16 cellular contexts compared by ENCODE assay signal in genomic region chr1:65581120-65581519, GRCh38.
A peak's percentile ranks its signal among the peaks of the same experiment; 100 is the strongest.
DNase-seq lines count a peak whose midpoint lies in the region; ATAC-seq and TF ChIP-seq lines count a peak whose summit lies in the region.
"Had no signal": no experiment of that assay in that cellular context is flagged by ENCODE, and none has a peak within 500 bp of the region (broad histone marks: within the 10 kb centered on the region; RNA-seq: fewer than 3 reads in every experiment).

No MANE protein-coding gene starts in this region.

- H3K4me1 Mint-ChIP-seq in stimulated activated memory B cell treated with anti-CD40 and anti-IgM and Interleukin-4, amounts not matched to agents 10 μg/mL and 1 μg/mL and 100 μg/mL, for 72 hours: no peaks in the 10 kb centered on the region
- H3K4me1 Mint-ChIP-seq: T-helper 17 cell had no signal

- no peaks in the 10 kb centered on the region for H3K27me3 ChIP-seq in AG04450 (ENCODE audit: control insufficient read depth, insufficient read depth, low read length)
- no peaks in the 10 kb centered on the region for H3K27me3 ChIP-seq in H7 (ENCODE audit: control insufficient read depth, insufficient read depth, low read length)
- H3K27me3 ChIP-seq in brain microvascular endothelial cell (replicated peaks): no peaks in the 10 kb centered on the region

- DNase-seq in AG04450 (ENCODE audit: low read depth, low spot score): no peak
- peak; percentile 2 for DNase-seq in H7
- no peak for DNase-seq in brain microvascular endothelial cell
- DNase-seq in iris pigment epithelial cell (ENCODE audit: low read depth): peak; percentile 23
- no peak for DNase-seq in activated T-cell treated with anti-CD3 and anti-CD28 coated beads, Interleukin-2, amount 50 U/mL, for 48 hours
- DNase-seq: activated CD4-positive, alpha-beta T cell treated with anti-CD3 and anti-CD28 coated beads for 4 hours; activated T-cell treated with anti-CD3 and anti-CD28 coated beads, Interleukin-2, amount 50 U/mL, for 4 hours; amygdala; DMS79 treated with DMSO at 0.1 percent for 48 hours; NCI-H1092; NCI-H345; stimulated activated CD8-positive, alpha-beta memory T cell treated with anti-CD3 and anti-CD28 coated beads, Interleukin-4, amount 100 ng/mL, for 48 hours; T-helper 17 cell had no signal

- CTCF ChIA-PET in AG04450 (lab: Charles Lee): no interaction called here

- H3K4me3 Mint-ChIP-seq in stimulated activated memory B cell treated with anti-CD40 and anti-IgM and Interleukin-4, amounts not matched to agents 10 μg/mL and 1 μg/mL and 100 μg/mL, for 72 hours: no peak overlapping the region
- H3K4me3 Mint-ChIP-seq: activated T-cell treated with anti-CD3 and anti-CD28 coated beads, Interleukin-2, amount 50 U/mL, for 4 hours; T-helper 17 cell had no signal

- H3K27ac Mint-ChIP-seq in stimulated activated memory B cell treated with anti-CD40 and anti-IgM and Interleukin-4, amounts not matched to agents 10 μg/mL and 1 μg/mL and 100 μg/mL, for 72 hours: no peak overlapping the region
- H3K27ac Mint-ChIP-seq: T-helper 17 cell had no signal

- in situ Hi-C loops in brain microvascular endothelial cell (cut with HindIII; ENCODE audit: low pct_ligation_motif_present, low sequenced_read_pairs): no loop called here

- no peaks in the 10 kb centered on the region for H3K36me3 Mint-ChIP-seq in stimulated activated memory B cell treated with anti-CD40 and anti-IgM and Interleukin-4, amounts not matched to agents 10 μg/mL and 1 μg/mL and 100 μg/mL, for 72 hours

- TF ChIP-seq CTCF in AG04450 (IDR thresholded peaks at IDR 0.05; ENCODE audit: low read depth, low read length) (0 out of 2 replicates have a peak, but pooled peaks have one; percentile 16), brain microvascular endothelial cell (IDR thresholded peaks at IDR 0.05; ENCODE audit: low read depth, low read length, missing control alignments) (peak; percentile 52)

- H3K9me3 ChIP-seq in AG04450 (ENCODE audit: control insufficient read depth, insufficient read depth, low read length): no peaks in the 10 kb centered on the region

- POLR2A ChIA-PET in AG04450 (lab: Yijun Ruan, JAX): no interaction called here

- peaks cover 3% of the 10 kb centered on the region for H3K9me3 Mint-ChIP-seq in stimulated activated memory B cell treated with anti-CD40 and anti-IgM and Interleukin-4, amounts not matched to agents 10 μg/mL and 1 μg/mL and 100 μg/mL, for 72 hours

- no peak overlapping the region for H3K27ac ChIP-seq in AG04450 (ENCODE audit: low read depth, low read length)
- no peak overlapping the region for H3K27ac ChIP-seq in brain microvascular endothelial cell

- H3K27me3 Mint-ChIP-seq in stimulated activated memory B cell treated with anti-CD40 and anti-IgM and Interleukin-4, amounts not matched to agents 10 μg/mL and 1 μg/mL and 100 μg/mL, for 72 hours: peaks cover 9% of the 10 kb centered on the region
- H3K27me3 Mint-ChIP-seq: T-helper 17 cell had no signal

- H3K36me3 ChIP-seq in H7 (replicated peaks; ENCODE audit: control insufficient read depth, insufficient read depth, low read length) (no peaks in the 10 kb centered on the region), brain microvascular endothelial cell (replicated peaks) (no peaks in the 10 kb centered on the region)

- H3K4me3 ChIP-seq in AG04450 (ENCODE audit: low read depth, low read length) (no peak overlapping the region), H7 (ENCODE audit: insufficient read depth, low read depth, low read length) (no peak overlapping the region), brain microvascular endothelial cell (ENCODE audit: low read depth, low read length) (no peak overlapping the region)

- ATAC-seq in HG03521 (IDR thresholded peaks at IDR 0.05; ENCODE audit: unreplicated experiment): no peak
- ATAC-seq in GM18498 (IDR thresholded peaks at IDR 0.05; ENCODE audit: unreplicated experiment): no peak
- no peak for ATAC-seq in stimulated activated memory B cell treated with anti-CD40 and anti-IgM and Interleukin-4, amounts not matched to agents 10 μg/mL and 1 μg/mL and 100 μg/mL, for 72 hours
- ATAC-seq: activated T-cell treated with anti-CD3 and anti-CD28 coated beads, Interleukin-2, amount 50 U/mL, for 4 hours; T-helper 17 cell had no signal

Comparison
In these comparisons a context has a peak if more than half of its experiments do, and no peak if none do; other contexts are left out.
1. DNase-seq: peak in H7 (single experiment) and iris pigment epithelial cell (single experiment); none in AG04450 (single experiment), brain microvascular endothelial cell (single experiment) and activated T-cell treated with anti-CD3 and anti-CD28 coated beads, Interleukin-2, amount 50 U/mL, for 48 hours (0 of 2).